ENCODE assay signal across 1 cellular context in the genomic region with DNA sequence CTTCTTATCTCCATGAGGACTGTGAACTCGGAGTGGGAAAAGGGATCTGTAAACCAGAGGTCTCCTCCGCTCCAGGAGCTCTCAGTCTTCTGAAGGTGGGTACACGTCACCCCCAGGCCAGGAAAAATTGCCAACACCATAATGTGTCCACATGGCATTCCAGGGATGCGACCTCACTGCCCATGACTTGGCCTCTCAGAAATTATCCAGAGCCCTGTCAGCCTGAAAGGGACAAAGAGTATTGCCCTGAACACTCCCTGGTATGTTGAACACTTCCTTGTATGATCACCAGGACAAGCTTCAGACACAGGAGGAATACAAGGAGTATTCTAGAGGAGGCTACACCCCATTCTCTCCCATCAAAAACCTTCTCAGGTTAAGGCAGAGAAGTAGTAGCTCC.
TF ChIP-seq lines count a peak whose summit lies in the region.

No MANE protein-coding gene starts in this region.

TF ChIP-seq in SK-N-SH, 30 proteins besides CTCF, POLR2A, EP300 and RAD21 (continued from another document):
- TF ChIP-seq, protein P1, sequence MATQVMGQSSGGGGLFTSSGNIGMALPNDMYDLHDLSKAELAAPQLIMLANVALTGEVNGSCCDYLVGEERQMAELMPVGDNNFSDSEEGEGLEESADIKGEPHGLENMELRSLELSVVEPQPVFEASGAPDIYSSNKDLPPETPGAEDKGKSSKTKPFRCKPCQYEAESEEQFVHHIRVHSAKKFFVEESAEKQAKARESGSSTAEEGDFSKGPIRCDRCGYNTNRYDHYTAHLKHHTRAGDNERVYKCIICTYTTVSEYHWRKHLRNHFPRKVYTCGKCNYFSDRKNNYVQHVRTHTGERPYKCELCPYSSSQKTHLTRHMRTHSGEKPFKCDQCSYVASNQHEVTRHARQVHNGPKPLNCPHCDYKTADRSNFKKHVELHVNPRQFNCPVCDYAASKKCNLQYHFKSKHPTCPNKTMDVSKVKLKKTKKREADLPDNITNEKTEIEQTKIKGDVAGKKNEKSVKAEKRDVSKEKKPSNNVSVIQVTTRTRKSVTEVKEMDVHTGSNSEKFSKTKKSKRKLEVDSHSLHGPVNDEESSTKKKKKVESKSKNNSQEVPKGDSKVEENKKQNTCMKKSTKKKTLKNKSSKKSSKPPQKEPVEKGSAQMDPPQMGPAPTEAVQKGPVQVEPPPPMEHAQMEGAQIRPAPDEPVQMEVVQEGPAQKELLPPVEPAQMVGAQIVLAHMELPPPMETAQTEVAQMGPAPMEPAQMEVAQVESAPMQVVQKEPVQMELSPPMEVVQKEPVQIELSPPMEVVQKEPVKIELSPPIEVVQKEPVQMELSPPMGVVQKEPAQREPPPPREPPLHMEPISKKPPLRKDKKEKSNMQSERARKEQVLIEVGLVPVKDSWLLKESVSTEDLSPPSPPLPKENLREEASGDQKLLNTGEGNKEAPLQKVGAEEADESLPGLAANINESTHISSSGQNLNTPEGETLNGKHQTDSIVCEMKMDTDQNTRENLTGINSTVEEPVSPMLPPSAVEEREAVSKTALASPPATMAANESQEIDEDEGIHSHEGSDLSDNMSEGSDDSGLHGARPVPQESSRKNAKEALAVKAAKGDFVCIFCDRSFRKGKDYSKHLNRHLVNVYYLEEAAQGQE (IDR thresholded peaks at IDR 0.05; ENCODE audit: low read depth, low read length) = no peak
- TF ChIP-seq TCF12 (IDR thresholded peaks at IDR 0.05) (peak; percentile 88), SIN3A (IDR thresholded peaks at IDR 0.05; ENCODE audit: borderline replicate concordance, low read depth, low read length) (no peak), TAF1 (IDR thresholded peaks at IDR 0.05; ENCODE audit: borderline replicate concordance, low read depth, low read length) (no peak), RCOR1 (IDR thresholded peaks at IDR 0.05; ENCODE audit: low read length) (no peak), EZH2phosphoT487 (IDR thresholded peaks at IDR 0.05; ENCODE audit: borderline replicate concordance, low read depth) (no peak), FOXM1 (IDR thresholded peaks at IDR 0.05; ENCODE audit: low read depth) (no peak), POLR2AphosphoS5 (IDR thresholded peaks at IDR 0.05; ENCODE audit: low read depth, low read length) (no peak), MEF2A (IDR thresholded peaks at IDR 0.05; ENCODE audit: borderline replicate concordance, low read depth) (no peak), RFX5 (IDR thresholded peaks at IDR 0.05; ENCODE audit: low read length) (no peak), RXRA (IDR thresholded peaks at IDR 0.05; ENCODE audit: borderline replicate concordance, low read depth) (no peak), FOSL2 (IDR thresholded peaks at IDR 0.05; ENCODE audit: borderline replicate concordance, low read depth) (no peak; the same call in 1 of the 2 replicates), SMC3 (IDR thresholded peaks at IDR 0.05; ENCODE audit: low read depth, low read length) (no peak), JUND (IDR thresholded peaks at IDR 0.05) (peak; percentile 44; the same call in 1 of the 2 replicates), ELF1 (IDR thresholded peaks at IDR 0.05) (no peak), GATA2 (CRISPR knock-in tag; IDR thresholded peaks at IDR 0.05) (no peak), FOXJ3 (CRISPR knock-in tag; IDR thresholded peaks at IDR 0.05) (no peak), TEAD4 (IDR thresholded peaks at IDR 0.05; ENCODE audit: borderline replicate concordance, insufficient read depth) (0 out of 2 replicates have a peak, but pooled peaks have one; percentile 38), YY1 (IDR thresholded peaks at IDR 0.05; ENCODE audit: low read depth) (no peak), CHD2 (IDR thresholded peaks at IDR 0.05; ENCODE audit: low read length, partially characterized antibody) (no peak), GABPA (IDR thresholded peaks at IDR 0.05; ENCODE audit: low read depth) (no peak), MXI1 (IDR thresholded peaks at IDR 0.05; ENCODE audit: low read depth, low read length) (no peak)
- TF ChIP-seq, protein P2, sequence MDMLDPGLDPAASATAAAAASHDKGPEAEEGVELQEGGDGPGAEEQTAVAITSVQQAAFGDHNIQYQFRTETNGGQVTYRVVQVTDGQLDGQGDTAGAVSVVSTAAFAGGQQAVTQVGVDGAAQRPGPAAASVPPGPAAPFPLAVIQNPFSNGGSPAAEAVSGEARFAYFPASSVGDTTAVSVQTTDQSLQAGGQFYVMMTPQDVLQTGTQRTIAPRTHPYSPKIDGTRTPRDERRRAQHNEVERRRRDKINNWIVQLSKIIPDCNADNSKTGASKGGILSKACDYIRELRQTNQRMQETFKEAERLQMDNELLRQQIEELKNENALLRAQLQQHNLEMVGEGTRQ (IDR thresholded peaks at IDR 0.05; ENCODE audit: borderline replicate concordance, low read depth, low read length) = no peak
- TF ChIP-seq, protein P3, sequence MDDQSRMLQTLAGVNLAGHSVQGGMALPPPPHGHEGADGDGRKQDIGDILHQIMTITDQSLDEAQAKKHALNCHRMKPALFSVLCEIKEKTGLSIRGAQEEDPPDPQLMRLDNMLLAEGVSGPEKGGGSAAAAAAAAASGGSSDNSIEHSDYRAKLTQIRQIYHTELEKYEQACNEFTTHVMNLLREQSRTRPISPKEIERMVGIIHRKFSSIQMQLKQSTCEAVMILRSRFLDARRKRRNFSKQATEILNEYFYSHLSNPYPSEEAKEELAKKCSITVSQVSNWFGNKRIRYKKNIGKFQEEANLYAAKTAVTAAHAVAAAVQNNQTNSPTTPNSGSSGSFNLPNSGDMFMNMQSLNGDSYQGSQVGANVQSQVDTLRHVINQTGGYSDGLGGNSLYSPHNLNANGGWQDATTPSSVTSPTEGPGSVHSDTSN (IDR thresholded peaks at IDR 0.05) = peak; percentile 60
- TF ChIP-seq, protein P4, sequence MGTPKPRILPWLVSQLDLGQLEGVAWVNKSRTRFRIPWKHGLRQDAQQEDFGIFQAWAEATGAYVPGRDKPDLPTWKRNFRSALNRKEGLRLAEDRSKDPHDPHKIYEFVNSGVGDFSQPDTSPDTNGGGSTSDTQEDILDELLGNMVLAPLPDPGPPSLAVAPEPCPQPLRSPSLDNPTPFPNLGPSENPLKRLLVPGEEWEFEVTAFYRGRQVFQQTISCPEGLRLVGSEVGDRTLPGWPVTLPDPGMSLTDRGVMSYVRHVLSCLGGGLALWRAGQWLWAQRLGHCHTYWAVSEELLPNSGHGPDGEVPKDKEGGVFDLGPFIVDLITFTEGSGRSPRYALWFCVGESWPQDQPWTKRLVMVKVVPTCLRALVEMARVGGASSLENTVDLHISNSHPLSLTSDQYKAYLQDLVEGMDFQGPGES (IDR thresholded peaks at IDR 0.05; ENCODE audit: low read depth, low read length) = no peak
- TF ChIP-seq, protein P5, sequence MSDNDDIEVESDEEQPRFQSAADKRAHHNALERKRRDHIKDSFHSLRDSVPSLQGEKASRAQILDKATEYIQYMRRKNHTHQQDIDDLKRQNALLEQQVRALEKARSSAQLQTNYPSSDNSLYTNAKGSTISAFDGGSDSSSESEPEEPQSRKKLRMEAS (IDR thresholded peaks at IDR 0.05; ENCODE audit: low read depth) = no peak
- TF ChIP-seq, protein P6, sequence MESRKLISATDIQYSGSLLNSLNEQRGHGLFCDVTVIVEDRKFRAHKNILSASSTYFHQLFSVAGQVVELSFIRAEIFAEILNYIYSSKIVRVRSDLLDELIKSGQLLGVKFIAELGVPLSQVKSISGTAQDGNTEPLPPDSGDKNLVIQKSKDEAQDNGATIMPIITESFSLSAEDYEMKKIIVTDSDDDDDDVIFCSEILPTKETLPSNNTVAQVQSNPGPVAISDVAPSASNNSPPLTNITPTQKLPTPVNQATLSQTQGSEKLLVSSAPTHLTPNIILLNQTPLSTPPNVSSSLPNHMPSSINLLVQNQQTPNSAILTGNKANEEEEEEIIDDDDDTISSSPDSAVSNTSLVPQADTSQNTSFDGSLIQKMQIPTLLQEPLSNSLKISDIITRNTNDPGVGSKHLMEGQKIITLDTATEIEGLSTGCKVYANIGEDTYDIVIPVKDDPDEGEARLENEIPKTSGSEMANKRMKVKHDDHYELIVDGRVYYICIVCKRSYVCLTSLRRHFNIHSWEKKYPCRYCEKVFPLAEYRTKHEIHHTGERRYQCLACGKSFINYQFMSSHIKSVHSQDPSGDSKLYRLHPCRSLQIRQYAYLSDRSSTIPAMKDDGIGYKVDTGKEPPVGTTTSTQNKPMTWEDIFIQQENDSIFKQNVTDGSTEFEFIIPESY (IDR thresholded peaks at IDR 0.05; ENCODE audit: borderline replicate concordance, low read depth) = no peak
